In the genomic region with DNA sequence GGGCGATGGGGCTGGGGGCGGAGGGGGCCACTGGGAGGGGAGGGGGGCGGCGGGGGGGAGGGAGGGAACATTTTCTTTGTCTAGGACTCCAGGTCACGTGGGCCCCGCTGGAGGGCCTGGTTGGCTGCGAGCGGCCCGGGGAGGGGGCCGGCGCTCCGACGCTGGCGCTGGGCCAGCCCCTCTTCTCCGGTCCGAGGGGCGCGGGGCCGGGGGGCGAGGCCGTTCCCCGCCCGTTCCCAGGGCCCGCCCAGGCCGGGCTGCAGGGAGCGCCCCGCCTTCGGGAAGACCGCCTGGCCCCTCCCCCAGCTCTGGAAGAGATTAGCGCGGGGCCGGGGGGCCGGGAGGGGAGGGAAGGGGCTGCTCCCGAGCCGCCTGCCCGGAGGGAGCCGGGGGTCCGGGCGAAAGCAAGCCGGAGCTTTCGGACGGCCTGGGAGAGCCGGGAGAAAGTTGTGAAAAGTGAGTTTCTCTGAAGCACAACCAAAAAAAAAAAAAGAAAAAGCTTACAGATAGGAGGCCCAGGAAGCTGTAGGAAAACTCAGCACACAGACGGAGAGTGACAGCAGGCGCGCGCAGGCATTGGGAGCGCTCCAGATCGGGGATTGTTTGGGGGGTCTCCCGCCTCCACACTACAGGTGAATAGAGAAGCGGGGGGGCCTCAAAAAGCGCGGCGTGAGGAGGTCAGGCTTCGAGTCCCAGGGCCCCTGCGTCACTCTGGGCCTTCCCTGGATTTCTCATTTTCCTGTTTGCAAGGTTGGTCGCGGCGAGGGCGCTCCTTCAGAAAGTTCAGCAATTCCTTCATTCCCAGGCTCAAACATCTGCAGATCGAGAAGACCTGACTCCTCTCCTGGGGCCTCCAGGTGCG, we compare ENCODE assay signal across 8 cellular contexts.
DNase-seq lines count a peak whose midpoint lies in the region; ATAC-seq and TF ChIP-seq lines count a peak whose summit lies in the region.

No MANE protein-coding gene starts in this region.

- CTCF ChIA-PET in AG04449 (lab: Yijun Ruan, JAX) = interaction anchor here (0.9 to 2.0 kb wide), 5 partner anchors 24 to 57 kb away, joined by 3 to 7 read pairs (median 3); no protein-coding TSS in a partner anchor

- peaks cover 5% of the 10 kb centered on the region for H3K4me1 ChIP-seq in endocrine pancreas (ENCODE audit: control insufficient read depth, insufficient read depth, low read length)
- peaks cover 19% of the 10 kb centered on the region for H3K4me1 ChIP-seq in mononuclear cell (ENCODE audit: insufficient read depth, low read length)

- H3K9me3 ChIP-seq in endocrine pancreas (ENCODE audit: control insufficient read depth, low read length) = no peaks in the 10 kb centered on the region
- no peaks in the 10 kb centered on the region for H3K9me3 ChIP-seq in mononuclear cell (ENCODE audit: low read depth, low read length)

- TF ChIP-seq CTCF in AG04449 (IDR thresholded peaks at IDR 0.05; ENCODE audit: insufficient read depth, low read length, missing control alignments) = no peak

- H3K27me3 ChIP-seq in endocrine pancreas (ENCODE audit: control insufficient read depth, insufficient read depth, low read length) (no peaks in the 10 kb centered on the region), mononuclear cell (ENCODE audit: insufficient read depth, low read length) (no peaks in the 10 kb centered on the region)

- peak overlapping the region; percentile 48 for H3K9ac ChIP-seq in endocrine pancreas (ENCODE audit: control insufficient read depth, insufficient read depth, low read length)

- peak; percentile 45 for ATAC-seq in stimulated activated naive CD8-positive, alpha-beta T cell treated with anti-CD3 and anti-CD28 coated beads, Interleukin-15, Interleukin-2, amounts not matched to agents 100 U/mL and 50 U/mL, for 24 hours
- ATAC-seq in GM18870 (IDR thresholded peaks at IDR 0.05; ENCODE audit: unreplicated experiment) = no peak

- H3K36me3 ChIP-seq in endocrine pancreas (ENCODE audit: control insufficient read depth, insufficient read depth, low read length) = peaks cover 2% of the 10 kb centered on the region

- no peak for DNase-seq in AG04449 (ENCODE audit: low read depth, low spot score)
- DNase-seq in GM19240 (ENCODE audit: insufficient read length, low spot score) = peak; percentile 72
- peak; percentile 88 for DNase-seq in NCI-H1694 treated with DMSO at 0.1 percent for 48 hours (lab: John Stamatoyannopoulos, UW)
- DNase-seq in activated CD4-positive, alpha-beta T cell treated with anti-CD3 and anti-CD28 coated beads for 4 hours = peak; percentile 61 to 71
- peak; percentile 62 for DNase-seq in stimulated activated naive CD8-positive, alpha-beta T cell treated with anti-CD3 and anti-CD28 coated beads, Interleukin-15, Interleukin-2, amounts not matched to agents 100 U/mL and 50 U/mL, for 24 hours

- POLR2A ChIA-PET in AG04449 (lab: Yijun Ruan, JAX) = no interaction called here

- H3K4me3 ChIP-seq in AG04449 (ENCODE audit: low read depth, low read length) = peak overlapping the region; percentile 42
- no peak overlapping the region for H3K4me3 ChIP-seq in endocrine pancreas (ENCODE audit: control insufficient read depth, insufficient read depth, low read length)
- peak overlapping the region; percentile 42 for H3K4me3 ChIP-seq in mononuclear cell (ENCODE audit: low read length)
